Comparison of ENCODE assay signal across 9 cellular contexts in the genomic region with DNA sequence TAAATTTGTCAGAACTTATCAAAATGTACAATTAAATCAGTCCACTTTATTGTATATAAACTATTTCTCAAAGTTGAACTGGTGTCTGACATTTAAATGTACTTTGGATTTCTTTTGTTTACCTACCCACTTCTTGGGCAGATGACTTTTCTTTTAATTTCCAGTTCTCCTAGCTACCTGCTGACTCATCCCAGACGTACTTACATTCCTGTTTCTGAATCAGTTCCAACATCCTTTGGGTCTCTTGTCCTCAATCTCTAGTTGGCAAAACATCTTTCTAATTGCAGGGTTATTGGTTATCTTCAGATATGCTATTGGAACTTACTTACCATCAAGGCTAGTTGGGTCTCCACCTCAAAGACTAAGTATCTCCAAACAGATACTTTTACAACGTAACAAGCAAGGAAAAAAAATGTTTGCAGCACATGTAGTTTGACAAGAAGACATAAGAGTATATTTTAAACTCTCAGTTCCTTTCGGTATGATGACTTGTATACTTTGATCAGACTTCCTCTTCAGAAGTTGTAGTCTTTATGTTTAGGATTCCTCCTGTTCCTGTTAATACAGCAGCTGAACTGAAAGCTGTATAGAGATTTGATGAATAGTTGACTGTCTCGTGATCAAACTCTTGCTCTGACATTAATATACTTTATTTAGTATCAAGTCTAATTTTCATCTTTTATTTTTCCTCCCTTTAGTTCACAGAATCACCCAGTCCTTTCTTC. TPM values are rescaled to one million over a fixed set of nuclear protein-coding genes. Genes with fewer than 3 reads are reported as not detected.
A peak's percentile ranks its signal among the peaks of the same experiment; 100 is the strongest.
DNase-seq lines count a peak whose midpoint lies in the region; ATAC-seq and TF ChIP-seq lines count a peak whose summit lies in the region.
"Had no signal": no experiment of that assay in that cellular context is flagged by ENCODE, and none has a peak within 500 bp of the region (broad histone marks: within the 10 kb centered on the region; RNA-seq: fewer than 3 reads in every experiment).

No MANE protein-coding gene starts in this region.

- WGBS in transverse colon (ENCODE audit: low coverage in 1 of 2), 2 donors = 17 to 26% methylated on average over 4 of the region's 4 CpGs

- intact Hi-C loops in transverse colon (cut with DNase I; ENCODE audit: low total_unique reads) = no loop called here

- ATAC-seq in HG02623 (IDR thresholded peaks at IDR 0.05; ENCODE audit: unreplicated experiment) = no peak

- H3K9me3 Mint-ChIP-seq in activated naive CD4-positive, alpha-beta T cell treated with anti-CD3 and anti-CD28 coated beads, Interleukin-2, amount 10 ng/mL, durations not matched to agents 7 days and 5 days = no peaks in the 10 kb centered on the region
- H3K9me3 Mint-ChIP-seq: nephron had no signal

- H3K36me3 ChIP-seq in SK-N-MC (ENCODE audit: insufficient read depth, low read length) (no peaks in the 10 kb centered on the region), transverse colon (no peaks in the 10 kb centered on the region)

- peak overlapping the region; percentile 0 for H3K4me3 Mint-ChIP-seq in activated naive CD4-positive, alpha-beta T cell treated with anti-CD3 and anti-CD28 coated beads, Interleukin-2, amount 10 ng/mL, durations not matched to agents 7 days and 5 days
- H3K4me3 Mint-ChIP-seq: nephron had no signal

- H3K4me1 ChIP-seq in transverse colon = peaks cover 14 to 42% (median 21%) of the 10 kb centered on the region in 4 donors

- peak overlapping the region; percentile 82 for H3K27ac Mint-ChIP-seq in activated naive CD4-positive, alpha-beta T cell treated with anti-CD3 and anti-CD28 coated beads, Interleukin-2, amount 10 ng/mL, durations not matched to agents 7 days and 5 days

- TF ChIP-seq CTCF in transverse colon (IDR thresholded peaks at IDR 0.05) = no peak

- TF ChIP-seq POLR2A in transverse colon (IDR thresholded peaks at IDR 0.05) = no peak

- H3K27me3 Mint-ChIP-seq in activated naive CD4-positive, alpha-beta T cell treated with anti-CD3 and anti-CD28 coated beads, Interleukin-2, amount 10 ng/mL, durations not matched to agents 7 days and 5 days = no peaks in the 10 kb centered on the region

- DNase-seq in activated naive CD4-positive, alpha-beta T cell treated with anti-CD3 and anti-CD28 coated beads, Interleukin-2, amount 10 ng/mL, durations not matched to agents 7 days and 5 days = no peak
- DNase-seq in activated naive CD4-positive, alpha-beta T cell treated with anti-CD3 and anti-CD28 coated beads, Interleukin-2, amount 50 U/mL, for 16 hours = no peak
- DNase-seq in SK-N-MC (ENCODE audit: low read depth, low spot score) = no peak
- DNase-seq in fibroblast of peridontal ligament (ENCODE audit: extremely low read depth) = peak; percentile 60
- DNase-seq in transverse colon = no peak
- no peak for DNase-seq in NCI-H2171 (lab: John Stamatoyannopoulos, UW)
- DNase-seq in NCI-H524 (lab: John Stamatoyannopoulos, UW) = no peak

- H3K27me3 ChIP-seq in transverse colon = no peaks in the 10 kb centered on the region

- CTCF ChIA-PET in activated naive CD4-positive, alpha-beta T cell treated with anti-CD3 and anti-CD28 coated beads, Interleukin-2, amount 10 ng/mL, durations not matched to agents 7 days and 5 days (lab: Charles Lee) = interaction anchor here (0.7 to 3.1 kb wide), 5 partner anchors 13 to 1251 kb away, joined by 3 to 7 read pairs (median 5); no protein-coding TSS in a partner anchor

- H3K4me3 ChIP-seq in SK-N-MC (peak overlapping the region; percentile 22; the same call in 1 of the 2 replicates), transverse colon (no peak overlapping the region)

- no peak overlapping the region for H3K9ac ChIP-seq in SK-N-MC (ENCODE audit: insufficient read length)

- in situ Hi-C loops in transverse colon (cut with MboI; ENCODE audit: low pct_ligation_motif_present in 1 of 4, low pct_unique_long_range_greater_than_20kb in 1 of 4, low sequenced_read_pairs in 3 of 4) = no loop called here

- H3K4me1 Mint-ChIP-seq in activated naive CD4-positive, alpha-beta T cell treated with anti-CD3 and anti-CD28 coated beads, Interleukin-2, amount 10 ng/mL, durations not matched to agents 7 days and 5 days = peaks cover 83% of the 10 kb centered on the region

- peaks cover 8% of the 10 kb centered on the region for H3K36me3 Mint-ChIP-seq in activated naive CD4-positive, alpha-beta T cell treated with anti-CD3 and anti-CD28 coated beads, Interleukin-2, amount 10 ng/mL, durations not matched to agents 7 days and 5 days

- TF ChIP-seq EP300 in transverse colon (IDR thresholded peaks at IDR 0.05; ENCODE audit: low read depth) = no peak

- H3K27ac ChIP-seq in SK-N-MC (peak overlapping the region; percentile 87), transverse colon (peak overlapping the region; percentile 4 to 42 (median 24))

- H3K9me3 ChIP-seq in SK-N-MC (ENCODE audit: low read depth, low read length) (no peaks in the 10 kb centered on the region), transverse colon (no peaks in the 10 kb centered on the region)

RNA-seq across cellular contexts. Expression of a gene that starts 43.2 kb away (rescaled TPM):
- 10 to 100 TPM in 3 of 4 donors, 1 to 10 TPM in 1; 9.8 to 52.0 (median 27.2) TPM for total RNA-seq in transverse colon
